In genomic region chr2:71459084-71459431, GRCh38 we compare ENCODE assay signal across 28 cellular contexts. TPM values are rescaled to one million over a fixed set of nuclear protein-coding genes. Genes with fewer than 3 reads are reported as not detected.
A peak's percentile ranks its signal among the peaks of the same experiment; 100 is the strongest.
DNase-seq lines count a peak whose midpoint lies in the region; ATAC-seq and TF ChIP-seq lines count a peak whose summit lies in the region.
"Had no signal": no experiment of that assay in that cellular context is flagged by ENCODE, and none has a peak within 500 bp of the region (broad histone marks: within the 10 kb centered on the region; RNA-seq: fewer than 3 reads in every experiment).

No MANE protein-coding gene starts in this region.

- peaks cover 71% of the 10 kb centered on the region for H3K4me1 Mint-ChIP-seq in dendritic cell treated with granulocyte-macrophage colony-stimulating factor and Interleukin-4, amounts not matched to agents 40 ng/mL and 50 ng/mL, for 4 days (ENCODE audit: low read depth)

- peaks cover 2% of the 10 kb centered on the region for H3K27me3 ChIP-seq in cardiac muscle cell
- no peaks in the 10 kb centered on the region for H3K27me3 ChIP-seq in muscle layer of colon (ENCODE audit: control insufficient read depth in 1 of 2, insufficient read depth in 2 of 2, low read length in 2 of 2)
- peaks cover 0 to 1% of the 10 kb centered on the region in 2 donors for H3K27me3 ChIP-seq in stomach smooth muscle (ENCODE audit: control insufficient read depth in 1 of 2, insufficient read depth in 2 of 2, low read length in 2 of 2)
- H3K27me3 ChIP-seq: Peyer's patch, SJSA1, upper lobe of left lung had no signal

- H3K27ac ChIP-seq in cardiac muscle cell (peak overlapping the region; percentile 99), muscle layer of colon (ENCODE audit: low read depth, low read length) (peak overlapping the region; percentile 7), stomach smooth muscle (ENCODE audit: low read length) (peak overlapping the region; percentile 79)
- H3K27ac ChIP-seq: SJSA1, upper lobe of left lung, WERI-Rb-1 had no signal

- H3K27me3 Mint-ChIP-seq in dendritic cell treated with granulocyte-macrophage colony-stimulating factor and Interleukin-4, amounts not matched to agents 40 ng/mL and 50 ng/mL, for 4 days, result peaks cover 15% of the 10 kb centered on the region

- TF ChIP-seq CTCF in cardiac muscle cell (IDR thresholded peaks at IDR 0.05; ENCODE audit: low read depth, low read length), result no peak
- no peak for TF ChIP-seq CTCF in GM10266 (IDR thresholded peaks at IDR 0.05; ENCODE audit: control insufficient read depth, insufficient read depth, low read depth, missing control alignments)

- H3K27ac Mint-ChIP-seq in dendritic cell treated with granulocyte-macrophage colony-stimulating factor and Interleukin-4, amounts not matched to agents 40 ng/mL and 50 ng/mL, for 4 days, result peak overlapping the region; percentile 13
- H3K27ac Mint-ChIP-seq: activated CD8-positive, alpha-beta T cell treated with anti-CD3 and anti-CD28 coated beads, Interleukin-2, amount 10 ng/mL, durations not matched to agents 7 days and 5 days; activated naive CD4-positive, alpha-beta T cell treated with anti-CD3 and anti-CD28 coated beads, Interleukin-2, amount 50 U/mL, for 72 hours; activated T-helper 2 cell treated with anti-CD3 and anti-CD28 coated beads, Interferon-gamma antibody, Interleukin-2, Interleukin-4, amounts not matched to agents 10 μg/mL and 5 μg/mL and 100 μg/mL, durations not matched to agents 14 hours and 24 hours and 36 hours; effector memory CD8-positive, alpha-beta T cell; stimulated activated effector memory CD8-positive, alpha-beta T cell treated with anti-CD3 and anti-CD28 coated beads, Interleukin-12 subunit alpha, Interleukin-12 subunit beta, amount 100 ng/mL, for 72 hours had no signal

- intact Hi-C loops in Right ventricle myocardium inferior (cut with DNase I), result no loop called here
- intact Hi-C loops in dendritic cell treated with granulocyte-macrophage colony-stimulating factor and Interleukin-4, amounts not matched to agents 40 ng/mL and 50 ng/mL, for 4 days (cut with micrococcal nuclease), result no loop called here

- no peaks in the 10 kb centered on the region for H3K9me3 Mint-ChIP-seq in dendritic cell treated with granulocyte-macrophage colony-stimulating factor and Interleukin-4, amounts not matched to agents 40 ng/mL and 50 ng/mL, for 4 days
- H3K9me3 Mint-ChIP-seq: activated naive CD4-positive, alpha-beta T cell treated with anti-CD3 and anti-CD28 coated beads, Interleukin-2, amount 50 U/mL, for 72 hours; effector memory CD8-positive, alpha-beta T cell; stimulated activated effector memory CD8-positive, alpha-beta T cell treated with anti-CD3 and anti-CD28 coated beads, Interleukin-12 subunit alpha, Interleukin-12 subunit beta, amount 100 ng/mL, for 72 hours had no signal

- no peak overlapping the region for H3K4me3 Mint-ChIP-seq in dendritic cell treated with granulocyte-macrophage colony-stimulating factor and Interleukin-4, amounts not matched to agents 40 ng/mL and 50 ng/mL, for 4 days
- H3K4me3 Mint-ChIP-seq: activated CD8-positive, alpha-beta T cell treated with anti-CD3 and anti-CD28 coated beads, Interleukin-2, amount 10 ng/mL, durations not matched to agents 7 days and 5 days; CD14-positive monocyte; effector memory CD8-positive, alpha-beta T cell; stimulated activated effector memory CD8-positive, alpha-beta T cell treated with anti-CD3 and anti-CD28 coated beads, Interleukin-12 subunit alpha, Interleukin-12 subunit beta, amount 100 ng/mL, for 72 hours had no signal

- H3K36me3 Mint-ChIP-seq in dendritic cell treated with granulocyte-macrophage colony-stimulating factor and Interleukin-4, amounts not matched to agents 40 ng/mL and 50 ng/mL, for 4 days (ENCODE audit: low read depth), result peaks cover 60% of the 10 kb centered on the region
- H3K36me3 Mint-ChIP-seq: stimulated activated effector memory CD8-positive, alpha-beta T cell treated with anti-CD3 and anti-CD28 coated beads, Interleukin-12 subunit alpha, Interleukin-12 subunit beta, amount 100 ng/mL, for 72 hours had no signal

- ATAC-seq in Right ventricle myocardium inferior, result no peak
- ATAC-seq: activated CD8-positive, alpha-beta T cell treated with anti-CD3 and anti-CD28 coated beads, Interleukin-2, amount 10 ng/mL, durations not matched to agents 7 days and 5 days; effector memory CD8-positive, alpha-beta T cell; stimulated activated effector memory CD8-positive, alpha-beta T cell treated with anti-CD3 and anti-CD28 coated beads, Interleukin-12 subunit alpha, Interleukin-12 subunit beta, amount 100 ng/mL, for 72 hours had no signal

- no peak for DNase-seq in cardiac muscle cell (ENCODE audit: low read depth in 1 of 2, low spot score in 1 of 2)
- no peak for DNase-seq in Right ventricle myocardium inferior (ENCODE audit: missing footprints)
- no peak for DNase-seq in NCI-H748 treated with DMSO at 0.1 percent for 48 hours (lab: John Stamatoyannopoulos, UW)
- DNase-seq in GOT3 (lab: John Stamatoyannopoulos, UW), result no peak
- no peak for DNase-seq in GM10266 (ENCODE audit: extremely low spot score)
- DNase-seq: 8988T; activated CD4-positive, alpha-beta T cell treated with anti-CD3 and anti-CD28 coated beads for 4 hours; activated CD8-positive, alpha-beta T cell treated with anti-CD3 and anti-CD28 coated beads, Interleukin-2, amount 10 ng/mL, durations not matched to agents 7 days and 5 days; DMS79; effector memory CD8-positive, alpha-beta T cell; NCI-H1436; NCI-H2081; NCI-H2227 treated with DMSO at 0.1 percent for 48 hours; NCI-H526 treated with DMSO at 0.1 percent for 48 hours; Peyer's patch; stimulated activated CD4-positive, alpha-beta T cell treated with anti-CD3 and anti-CD28 coated beads, Interleukin-15, amount 100 ng/mL, for 24 hours; stimulated activated CD4-positive, alpha-beta T cell treated with anti-CD3 and anti-CD28 coated beads, Interleukin-4, amount 100 ng/mL, for 4 hours; upper lobe of left lung; WERI-Rb-1 had no signal

- H3K9ac ChIP-seq in muscle layer of colon (ENCODE audit: low read length) (no peak overlapping the region), stomach smooth muscle (ENCODE audit: low read length in 2 of 2) (no peak overlapping the region)

- H3K9me3 ChIP-seq in cardiac muscle cell (ENCODE audit: low read depth), result no peaks in the 10 kb centered on the region
- H3K9me3 ChIP-seq in muscle layer of colon (ENCODE audit: low read length), result no peaks in the 10 kb centered on the region
- H3K9me3 ChIP-seq in stomach smooth muscle (ENCODE audit: control insufficient read depth in 2 of 2, low read length in 2 of 2), result no peaks in the 10 kb centered on the region
- H3K9me3 ChIP-seq: SJSA1, upper lobe of left lung had no signal

- H3K4me1 ChIP-seq in cardiac muscle cell (ENCODE audit: low read depth) (peaks cover 36% of the 10 kb centered on the region), muscle layer of colon (ENCODE audit: insufficient read depth, low read length) (peaks cover 58% of the 10 kb centered on the region), stomach smooth muscle (ENCODE audit: control insufficient read depth, insufficient read depth, low read length) (peaks cover 70% of the 10 kb centered on the region)

- H3K4me3 ChIP-seq in cardiac muscle cell (no peak overlapping the region), muscle layer of colon (ENCODE audit: low read depth in 1 of 2, low read length in 2 of 2) (no peak overlapping the region), stomach smooth muscle (ENCODE audit: low read length in 2 of 2) (peak overlapping the region in 1 of 2 donors; percentile 35)
- H3K4me3 ChIP-seq: coronary artery, Peyer's patch, SJSA1, upper lobe of left lung had no signal

- H3K36me3 ChIP-seq in cardiac muscle cell (no peaks in the 10 kb centered on the region), muscle layer of colon (ENCODE audit: insufficient read depth, low read length) (no peaks in the 10 kb centered on the region), stomach smooth muscle (ENCODE audit: control insufficient read depth in 2 of 2, insufficient read depth in 2 of 2, low read length in 2 of 2) (no peaks in the 10 kb centered on the region)
- H3K36me3 ChIP-seq: Peyer's patch, SJSA1, upper lobe of left lung, WERI-Rb-1 had no signal

RNA-seq across cellular contexts. Expression of gene DYSF, which starts 5.7 kb away (rescaled TPM):
- total RNA-seq in cardiac muscle cell (44.4 and 57.4 TPM in 2 replicates), Right ventricle myocardium inferior (57.8 TPM)
- polyA plus RNA-seq in cardiac muscle cell, result 34.6 and 40.9 TPM in 2 replicates
- total RNA-seq: activated T-helper 2 cell treated with anti-CD3 and anti-CD28 coated beads, Interferon-gamma antibody, Interleukin-2, Interleukin-4, amounts not matched to agents 10 μg/mL and 5 μg/mL and 100 μg/mL, durations not matched to agents 14 hours and 24 hours and 36 hours had no signal

Comparison
In these comparisons a context has a peak if more than half of its experiments do, and no peak if none do; other contexts are left out.
1. H3K27ac ChIP-seq: peak in every context shown above with its lines; median percentile 99 in cardiac muscle cell; 79 in stomach smooth muscle; 7 in muscle layer of colon.